18 cellular contexts compared by ENCODE assay signal in the genomic region with DNA sequence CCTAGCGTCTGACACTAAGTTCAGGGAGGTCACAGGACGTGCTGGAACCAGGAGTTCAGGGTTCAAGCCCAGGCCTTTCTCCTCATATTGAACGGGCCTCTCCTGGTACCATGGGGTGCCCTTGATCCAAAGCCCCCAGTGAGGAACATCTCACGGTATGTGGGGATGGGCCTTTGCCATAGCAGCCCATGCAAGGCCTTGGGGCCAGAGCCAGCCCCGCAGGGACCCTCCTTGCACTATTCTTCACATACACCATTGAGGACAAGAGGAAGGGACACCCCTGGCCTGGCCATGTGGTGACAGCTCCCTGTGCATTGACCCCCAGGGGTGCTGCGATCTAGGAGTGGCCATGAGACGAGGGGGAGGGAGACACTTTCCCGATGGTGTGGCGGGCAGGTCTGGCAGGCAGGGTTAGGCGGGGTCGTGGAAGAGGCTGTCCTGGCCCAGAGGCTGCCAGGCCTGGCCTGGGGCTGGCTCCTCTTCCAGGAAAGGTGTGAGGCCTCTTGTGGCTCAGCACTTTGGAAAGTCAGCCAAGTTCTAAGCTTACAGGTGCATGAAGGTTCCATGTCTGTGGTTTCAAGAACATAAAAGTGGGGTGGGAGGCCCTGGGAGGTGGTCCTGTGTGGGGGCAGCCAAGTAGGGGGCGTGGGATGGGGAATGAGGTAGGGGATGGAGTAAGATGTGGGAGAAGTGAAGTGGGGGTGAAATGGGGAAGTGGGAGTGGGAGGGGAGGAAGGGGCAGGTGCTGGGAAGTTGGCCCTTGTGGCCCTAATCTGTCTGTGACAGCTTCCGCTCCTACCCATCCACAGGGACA.
DNase-seq lines count a peak whose midpoint lies in the region; ATAC-seq and TF ChIP-seq lines count a peak whose summit lies in the region.
"Had no signal": no experiment of that assay in that cellular context is flagged by ENCODE, and none has a peak within 500 bp of the region (broad histone marks: within the 10 kb centered on the region; RNA-seq: fewer than 3 reads in every experiment).

No MANE protein-coding gene starts in this region.

- peak overlapping the region; percentile 16; the same call in 1 of the 2 replicates for H3K4me3 ChIP-seq in Jurkat, Clone E6-1 (ENCODE audit: low read length)
- no peak overlapping the region for H3K4me3 ChIP-seq in spleen
- H3K4me3 ChIP-seq: GM23248, MG63 had no signal

- no peak for TF ChIP-seq POLR2A in spleen (IDR thresholded peaks at IDR 0.05)

- no peak for ATAC-seq in stimulated activated effector memory CD8-positive, alpha-beta T cell treated with anti-CD3 and anti-CD28 coated beads, Interleukin-12 subunit alpha, Interleukin-12 subunit beta, amount 100 ng/mL, for 72 hours
- ATAC-seq: Right ventricle myocardium inferior, SK-N-SH treated with all-trans-retinoic acid at 6 μM for 48 hours had no signal

- peak overlapping the region; percentile 71 for H3K27ac Mint-ChIP-seq in activated naive CD4-positive, alpha-beta T cell treated with anti-CD3 and anti-CD28 coated beads, Interleukin-2, amount 10 ng/mL, durations not matched to agents 7 days and 5 days
- H3K27ac Mint-ChIP-seq in endothelial cell (ENCODE audit: unreplicated experiment) = peak overlapping the region; percentile 30
- H3K27ac Mint-ChIP-seq in type B pancreatic cell = peak overlapping the region; percentile 41
- H3K27ac Mint-ChIP-seq in stimulated activated effector memory CD8-positive, alpha-beta T cell treated with anti-CD3 and anti-CD28 coated beads, Interleukin-12 subunit alpha, Interleukin-12 subunit beta, amount 100 ng/mL, for 72 hours = no peak overlapping the region
- no peak overlapping the region for H3K27ac Mint-ChIP-seq in chondrocyte (ENCODE audit: unreplicated experiment)
- H3K27ac Mint-ChIP-seq: CD4-positive, alpha-beta T cell had no signal

- intact Hi-C loops in spleen (cut with DNase I; ENCODE audit: low total_unique reads) = no loop called here

- no peaks in the 10 kb centered on the region for H3K36me3 ChIP-seq in spleen
- H3K36me3 ChIP-seq: MG63 had no signal

- no peaks in the 10 kb centered on the region for H3K9me3 ChIP-seq in spleen
- H3K9me3 ChIP-seq: MG63 had no signal

- H3K4me3 Mint-ChIP-seq in activated naive CD4-positive, alpha-beta T cell treated with anti-CD3 and anti-CD28 coated beads, Interleukin-2, amount 10 ng/mL, durations not matched to agents 7 days and 5 days = peak overlapping the region; percentile 38
- no peak overlapping the region for H3K4me3 Mint-ChIP-seq in endothelial cell (ENCODE audit: unreplicated experiment)
- peak overlapping the region; percentile 69 for H3K4me3 Mint-ChIP-seq in type B pancreatic cell
- H3K4me3 Mint-ChIP-seq in stimulated activated effector memory CD8-positive, alpha-beta T cell treated with anti-CD3 and anti-CD28 coated beads, Interleukin-12 subunit alpha, Interleukin-12 subunit beta, amount 100 ng/mL, for 72 hours = no peak overlapping the region
- no peak overlapping the region for H3K4me3 Mint-ChIP-seq in chondrocyte (ENCODE audit: unreplicated experiment)
- H3K4me3 Mint-ChIP-seq: CD4-positive, alpha-beta T cell had no signal

- H3K36me3 Mint-ChIP-seq in activated naive CD4-positive, alpha-beta T cell treated with anti-CD3 and anti-CD28 coated beads, Interleukin-2, amount 10 ng/mL, durations not matched to agents 7 days and 5 days = peaks cover 5% of the 10 kb centered on the region
- H3K36me3 Mint-ChIP-seq in endothelial cell (ENCODE audit: low read depth, unreplicated experiment) (no peaks in the 10 kb centered on the region), type B pancreatic cell (no peaks in the 10 kb centered on the region), chondrocyte (ENCODE audit: low read depth) (no peaks in the 10 kb centered on the region)
- H3K36me3 Mint-ChIP-seq in stimulated activated effector memory CD8-positive, alpha-beta T cell treated with anti-CD3 and anti-CD28 coated beads, Interleukin-12 subunit alpha, Interleukin-12 subunit beta, amount 100 ng/mL, for 72 hours = no peaks in the 10 kb centered on the region

- no peaks in the 10 kb centered on the region for H3K9me3 Mint-ChIP-seq in activated naive CD4-positive, alpha-beta T cell treated with anti-CD3 and anti-CD28 coated beads, Interleukin-2, amount 10 ng/mL, durations not matched to agents 7 days and 5 days
- H3K9me3 Mint-ChIP-seq in endothelial cell (ENCODE audit: unreplicated experiment) = no peaks in the 10 kb centered on the region
- no peaks in the 10 kb centered on the region for H3K9me3 Mint-ChIP-seq in type B pancreatic cell
- no peaks in the 10 kb centered on the region for H3K9me3 Mint-ChIP-seq in stimulated activated effector memory CD8-positive, alpha-beta T cell treated with anti-CD3 and anti-CD28 coated beads, Interleukin-12 subunit alpha, Interleukin-12 subunit beta, amount 100 ng/mL, for 72 hours
- no peaks in the 10 kb centered on the region for H3K9me3 Mint-ChIP-seq in chondrocyte (ENCODE audit: low read depth)
- H3K9me3 Mint-ChIP-seq: CD4-positive, alpha-beta T cell had no signal

- TF ChIP-seq CTCF in endothelial cell (IDR thresholded peaks at IDR 0.05; ENCODE audit: unreplicated experiment) (no peak), type B pancreatic cell (conservative IDR thresholded peaks at IDR 0.05) (no peak), spleen (IDR thresholded peaks at IDR 0.05 in 8 of 11, conservative IDR thresholded peaks at IDR 0.05 in 3 of 11) (no peak), chondrocyte (IDR thresholded peaks at IDR 0.05) (no peak)

- H3K27me3 Mint-ChIP-seq in activated naive CD4-positive, alpha-beta T cell treated with anti-CD3 and anti-CD28 coated beads, Interleukin-2, amount 10 ng/mL, durations not matched to agents 7 days and 5 days = peaks cover 67% of the 10 kb centered on the region
- peaks cover 21% of the 10 kb centered on the region for H3K27me3 Mint-ChIP-seq in endothelial cell (ENCODE audit: unreplicated experiment)
- peaks cover 10% of the 10 kb centered on the region for H3K27me3 Mint-ChIP-seq in type B pancreatic cell
- H3K27me3 Mint-ChIP-seq in chondrocyte (ENCODE audit: low read depth) = peaks cover 8% of the 10 kb centered on the region

- H3K4me1 ChIP-seq in spleen = peaks cover 4 to 48% (median 22%) of the 10 kb centered on the region in 6 donors

- no peak overlapping the region for H3K27ac ChIP-seq in spleen
- H3K27ac ChIP-seq: GM23248, KMS-11 had no signal

- 75 to 82% (median 78%) methylated on average over 11 to 13 of the region's 13 CpGs for WGBS in spleen, 5 donors

- CTCF ChIA-PET in activated naive CD4-positive, alpha-beta T cell treated with anti-CD3 and anti-CD28 coated beads, Interleukin-2, amount 10 ng/mL, durations not matched to agents 7 days and 5 days (lab: Charles Lee) = interaction anchor here (0.6 kb wide), 1 partner anchor 80 kb away, joined by 3 read pairs; no protein-coding TSS in a partner anchor

- H3K27me3 ChIP-seq in spleen (replicated peaks in 1 of 7) = peaks cover 0 to 91% (median 30%) of the 10 kb centered on the region in 7 donors
- H3K27me3 ChIP-seq: MG63 had no signal

- DNase-seq in activated naive CD4-positive, alpha-beta T cell treated with anti-CD3 and anti-CD28 coated beads, Interleukin-2, amount 10 ng/mL, durations not matched to agents 7 days and 5 days = no peak
- DNase-seq in activated naive CD4-positive, alpha-beta T cell treated with anti-CD3 and anti-CD28 coated beads, Interleukin-2, amount 50 U/mL, for 16 hours = no peak
- peak; percentile 12 for DNase-seq in Jurkat, Clone E6-1 (ENCODE audit: low read depth, low spot score)
- no peak for DNase-seq in endothelial cell (ENCODE audit: low spot score)
- no peak for DNase-seq in type B pancreatic cell (ENCODE audit: extremely low spot score, unreplicated experiment)
- no peak for DNase-seq in spleen
- no peak for DNase-seq in stimulated activated effector memory CD8-positive, alpha-beta T cell treated with anti-CD3 and anti-CD28 coated beads, Interleukin-12 subunit alpha, Interleukin-12 subunit beta, amount 100 ng/mL, for 72 hours (ENCODE audit: low spot score in 2 of 2)
- DNase-seq in chondrocyte (ENCODE audit: low spot score) = no peak
- DNase-seq: DMS 273 treated with DMSO at 0.1 percent for 48 hours, GM23248, MG63, NCI-H1092 treated with DMSO at 0.1 percent for 48 hours, NCI-H1694 treated with DMSO at 0.1 percent for 48 hours, NCI-H774 had no signal

- peaks cover 61% of the 10 kb centered on the region for H3K4me1 Mint-ChIP-seq in activated naive CD4-positive, alpha-beta T cell treated with anti-CD3 and anti-CD28 coated beads, Interleukin-2, amount 10 ng/mL, durations not matched to agents 7 days and 5 days
- H3K4me1 Mint-ChIP-seq in endothelial cell (ENCODE audit: unreplicated experiment) (peaks cover 9% of the 10 kb centered on the region), type B pancreatic cell (ENCODE audit: unreplicated experiment) (peaks cover 16% of the 10 kb centered on the region), chondrocyte (ENCODE audit: low read depth) (peaks cover 17% of the 10 kb centered on the region)
- H3K4me1 Mint-ChIP-seq in stimulated activated effector memory CD8-positive, alpha-beta T cell treated with anti-CD3 and anti-CD28 coated beads, Interleukin-12 subunit alpha, Interleukin-12 subunit beta, amount 100 ng/mL, for 72 hours = peaks cover 2% of the 10 kb centered on the region

Comparison
In these comparisons a context has a peak if more than half of its experiments do, and no peak if none do; other contexts are left out.
1. H3K27ac Mint-ChIP-seq: peak in activated naive CD4-positive, alpha-beta T cell treated with anti-CD3 and anti-CD28 coated beads, Interleukin-2, amount 10 ng/mL, durations not matched to agents 7 days and 5 days (single experiment), endothelial cell (single experiment) and type B pancreatic cell (single experiment); none in stimulated activated effector memory CD8-positive, alpha-beta T cell treated with anti-CD3 and anti-CD28 coated beads, Interleukin-12 subunit alpha, Interleukin-12 subunit beta, amount 100 ng/mL, for 72 hours (single experiment) and chondrocyte (single experiment).
2. H3K4me3 Mint-ChIP-seq: peak in activated naive CD4-positive, alpha-beta T cell treated with anti-CD3 and anti-CD28 coated beads, Interleukin-2, amount 10 ng/mL, durations not matched to agents 7 days and 5 days (single experiment) and type B pancreatic cell (single experiment); none in endothelial cell (single experiment), stimulated activated effector memory CD8-positive, alpha-beta T cell treated with anti-CD3 and anti-CD28 coated beads, Interleukin-12 subunit alpha, Interleukin-12 subunit beta, amount 100 ng/mL, for 72 hours (single experiment) and chondrocyte (single experiment).